1 cellular context compared by ENCODE assay signal in the genomic region with DNA sequence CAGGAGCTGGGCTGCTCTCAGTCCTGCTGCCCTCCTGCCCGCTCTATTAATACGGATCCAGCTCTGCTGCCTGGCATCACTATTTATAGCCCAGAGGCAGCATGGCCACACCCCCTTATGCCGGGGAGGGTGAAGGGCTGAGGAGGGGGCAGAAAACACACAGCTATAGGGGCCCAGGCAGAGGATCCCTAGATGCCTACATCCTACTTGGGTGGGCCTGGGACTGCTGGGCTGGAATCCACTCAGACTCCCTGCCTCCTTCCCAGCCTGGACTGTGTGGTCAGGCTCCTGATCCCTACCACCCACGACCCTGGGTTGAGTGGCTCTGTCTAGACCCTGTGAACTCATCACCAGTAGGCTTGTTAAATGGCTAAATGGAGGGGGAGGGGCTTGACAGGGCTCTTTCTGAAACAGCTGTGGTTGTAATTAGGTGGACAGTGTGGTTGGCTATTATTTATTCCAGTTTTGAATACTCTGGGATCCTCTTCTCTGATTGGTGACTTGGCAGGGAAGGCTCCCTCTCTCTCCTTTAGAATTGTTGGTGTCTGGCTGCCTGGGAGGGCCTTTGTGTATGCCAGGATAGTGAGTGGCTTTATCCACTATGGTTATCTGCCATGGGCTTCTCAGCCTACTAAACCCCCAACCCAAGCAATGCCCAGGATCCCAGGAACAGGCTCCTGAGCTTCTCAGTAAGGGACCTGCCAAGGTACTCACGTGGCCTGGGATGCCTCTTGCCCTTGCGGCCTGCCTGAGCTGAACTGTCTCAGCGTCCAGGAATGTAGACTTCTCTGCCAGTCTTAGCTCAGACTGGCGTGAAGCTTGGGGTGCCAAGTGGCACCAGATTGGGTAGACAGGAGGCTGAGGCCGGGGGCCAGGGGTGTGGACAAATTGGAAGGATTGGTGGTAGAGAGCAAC.
TF ChIP-seq lines count a peak whose summit lies in the region.

No MANE protein-coding gene starts in this region.

TF ChIP-seq in HCT116, 20 proteins besides CTCF, POLR2A, EP300 and RAD21 (continued from another document):
- TF ChIP-seq, protein P1, sequence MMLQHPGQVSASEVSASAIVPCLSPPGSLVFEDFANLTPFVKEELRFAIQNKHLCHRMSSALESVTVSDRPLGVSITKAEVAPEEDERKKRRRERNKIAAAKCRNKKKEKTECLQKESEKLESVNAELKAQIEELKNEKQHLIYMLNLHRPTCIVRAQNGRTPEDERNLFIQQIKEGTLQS (IDR thresholded peaks at IDR 0.05): no peak
- TF ChIP-seq ELF1 (IDR thresholded peaks at IDR 0.05; ENCODE audit: borderline replicate concordance, low read depth): no peak
- no peak; the same call in 1 of the 2 replicates for TF ChIP-seq POLR2AphosphoS5 (IDR thresholded peaks at IDR 0.05; ENCODE audit: low read depth, low read length)
- no peak for TF ChIP-seq EGR1 (IDR thresholded peaks at IDR 0.05; ENCODE audit: low read depth)
- TF ChIP-seq EZH2phosphoT487 (IDR thresholded peaks at IDR 0.05; ENCODE audit: borderline replicate concordance): no peak
- no peak for TF ChIP-seq ZNF274 (IDR thresholded peaks at IDR 0.05; ENCODE audit: low read depth, low read length)
- no peak for TF ChIP-seq ZFX (IDR thresholded peaks at IDR 0.05)
- no peak for TF ChIP-seq MAX (IDR thresholded peaks at IDR 0.05)
- no peak for TF ChIP-seq SRF (IDR thresholded peaks at IDR 0.05; ENCODE audit: low read depth)
- no peak for TF ChIP-seq SIN3A (IDR thresholded peaks at IDR 0.05; ENCODE audit: low read depth)
- TF ChIP-seq, protein P2, sequence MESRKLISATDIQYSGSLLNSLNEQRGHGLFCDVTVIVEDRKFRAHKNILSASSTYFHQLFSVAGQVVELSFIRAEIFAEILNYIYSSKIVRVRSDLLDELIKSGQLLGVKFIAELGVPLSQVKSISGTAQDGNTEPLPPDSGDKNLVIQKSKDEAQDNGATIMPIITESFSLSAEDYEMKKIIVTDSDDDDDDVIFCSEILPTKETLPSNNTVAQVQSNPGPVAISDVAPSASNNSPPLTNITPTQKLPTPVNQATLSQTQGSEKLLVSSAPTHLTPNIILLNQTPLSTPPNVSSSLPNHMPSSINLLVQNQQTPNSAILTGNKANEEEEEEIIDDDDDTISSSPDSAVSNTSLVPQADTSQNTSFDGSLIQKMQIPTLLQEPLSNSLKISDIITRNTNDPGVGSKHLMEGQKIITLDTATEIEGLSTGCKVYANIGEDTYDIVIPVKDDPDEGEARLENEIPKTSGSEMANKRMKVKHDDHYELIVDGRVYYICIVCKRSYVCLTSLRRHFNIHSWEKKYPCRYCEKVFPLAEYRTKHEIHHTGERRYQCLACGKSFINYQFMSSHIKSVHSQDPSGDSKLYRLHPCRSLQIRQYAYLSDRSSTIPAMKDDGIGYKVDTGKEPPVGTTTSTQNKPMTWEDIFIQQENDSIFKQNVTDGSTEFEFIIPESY (IDR thresholded peaks at IDR 0.05; ENCODE audit: extremely low read depth, insufficient replicate concordance, low read length): no peak
- TF ChIP-seq CEBPB (IDR thresholded peaks at IDR 0.05; ENCODE audit: low read depth): no peak
